1 cellular context compared by ENCODE assay signal in genomic region chr20:4987130-4987529, GRCh38.
TF ChIP-seq lines count a peak whose summit lies in the region.

No MANE protein-coding gene starts in this region.

TF ChIP-seq in SK-N-SH, 30 proteins besides CTCF, POLR2A, EP300 and RAD21:
- no peak for TF ChIP-seq YY1 (IDR thresholded peaks at IDR 0.05; ENCODE audit: low read depth)
- no peak for TF ChIP-seq EZH2phosphoT487 (IDR thresholded peaks at IDR 0.05; ENCODE audit: borderline replicate concordance, low read depth)
- TF ChIP-seq SMC3 (IDR thresholded peaks at IDR 0.05; ENCODE audit: low read depth, low read length) = no peak
- no peak for TF ChIP-seq FOXJ3 (CRISPR knock-in tag; IDR thresholded peaks at IDR 0.05)
- TF ChIP-seq TAF1 (IDR thresholded peaks at IDR 0.05; ENCODE audit: borderline replicate concordance, low read depth, low read length) = no peak
- no peak for TF ChIP-seq MEF2A (IDR thresholded peaks at IDR 0.05; ENCODE audit: borderline replicate concordance, low read depth)
- no peak for TF ChIP-seq IRF3 (IDR thresholded peaks at IDR 0.05; ENCODE audit: low read depth, low read length)
- TF ChIP-seq JUND (IDR thresholded peaks at IDR 0.05) = no peak
- no peak for TF ChIP-seq FOSL2 (IDR thresholded peaks at IDR 0.05; ENCODE audit: borderline replicate concordance, low read depth)
- TF ChIP-seq FOXM1 (IDR thresholded peaks at IDR 0.05; ENCODE audit: low read depth) = no peak
